Comparison of ENCODE assay signal across 10 cellular contexts in genomic region chr22:38924197-38924952, GRCh38. TPM values are rescaled to one million over a fixed set of nuclear protein-coding genes. Genes with fewer than 3 reads are reported as not detected.
DNase-seq lines count a peak whose midpoint lies in the region; ATAC-seq, FAIRE-seq and TF ChIP-seq lines count a peak whose summit lies in the region.
"Had no signal": no experiment of that assay in that cellular context is flagged by ENCODE, and none has a peak within 500 bp of the region (broad histone marks: within the 10 kb centered on the region; RNA-seq: fewer than 3 reads in every experiment).

No MANE protein-coding gene starts in this region.

- H3K27me3 ChIP-seq in MM.1S (replicated peaks; ENCODE audit: insufficient read depth, low read length), result peaks cover 8% of the 10 kb centered on the region; the same call in 1 of the 2 replicates

- no peak overlapping the region for H2AFZ ChIP-seq in MM.1S (ENCODE audit: low read length)

- H3K9me3 ChIP-seq in MM.1S (replicated peaks; ENCODE audit: insufficient read depth, low read length), result no peaks in the 10 kb centered on the region

- peak overlapping the region; percentile 79 to 98 (median 97) for H3K27ac Mint-ChIP-seq in brain
- H3K27ac Mint-ChIP-seq: activated naive CD8-positive, alpha-beta T cell had no signal

- peaks cover 2% of the 10 kb centered on the region; the same call in 1 of the 2 replicates for H3F3A ChIP-seq in MM.1S (ENCODE audit: insufficient read depth, low read length)

- peaks cover 0 to 1% (median 0%) of the 10 kb centered on the region in 5 experiments for H3K9me3 Mint-ChIP-seq in brain

- H3K27me3 Mint-ChIP-seq in brain, result peaks cover 6% of the 10 kb centered on the region

- H3K79me2 ChIP-seq in MM.1S (ENCODE audit: low read length), result no peaks in the 10 kb centered on the region

- H3K4me3 ChIP-seq in MM.1S (ENCODE audit: low read length), result no peak overlapping the region
- H3K4me3 ChIP-seq: GM12878 had no signal

- no peaks in the 10 kb centered on the region for H3K36me3 ChIP-seq in MM.1S (replicated peaks; ENCODE audit: insufficient read depth, low read length)

- H3K4me3 Mint-ChIP-seq in brain, result peak overlapping the region; percentile 61 to 83 (median 74)
- H3K4me3 Mint-ChIP-seq: activated naive CD8-positive, alpha-beta T cell had no signal

- H4K20me1 ChIP-seq in MM.1S (ENCODE audit: insufficient read depth, low read length), result no peaks in the 10 kb centered on the region

- no peak overlapping the region for H3K9ac ChIP-seq in MM.1S (ENCODE audit: low read length)

- H3K36me3 Mint-ChIP-seq in brain, result no peaks in the 10 kb centered on the region

- H3K27ac ChIP-seq in MM.1S (ENCODE audit: low read length), result no peak overlapping the region

- H3K9me2 ChIP-seq in MM.1S (replicated peaks; ENCODE audit: insufficient read depth, low read length), result no peaks in the 10 kb centered on the region

- TF ChIP-seq CTCF in brain (conservative IDR thresholded peaks at IDR 0.05) (no peak), MM.1S (IDR thresholded peaks at IDR 0.05; ENCODE audit: low read length) (no peak)

- H3K4me1 ChIP-seq in MM.1S (ENCODE audit: low read length), result no peaks in the 10 kb centered on the region

- peaks cover 47% of the 10 kb centered on the region for H3K4me1 Mint-ChIP-seq in brain

- no peak for ATAC-seq in HG03520 (IDR thresholded peaks at IDR 0.05; ENCODE audit: unreplicated experiment)
- ATAC-seq in HG03025 (IDR thresholded peaks at IDR 0.05; ENCODE audit: low FRiP score, unreplicated experiment), result no peak
- ATAC-seq: GM12878 had no signal

- H3K4me2 ChIP-seq in MM.1S (ENCODE audit: low read depth, low read length), result no peak overlapping the region

- FAIRE-seq in islet of Langerhans (lab: Jason Lieb, UNC), result peak; percentile 99
- FAIRE-seq: GM12878 had no signal

- peak; percentile 96 for DNase-seq in COR-L47 (lab: John Stamatoyannopoulos, UW)
- DNase-seq in NCI-H2029 (lab: John Stamatoyannopoulos, UW), result peak; percentile 97
- peak; percentile 66 for DNase-seq in superior temporal gyrus (ENCODE audit: extremely low spot score)
- DNase-seq in MM.1S, result no peak

RNA-seq across cellular contexts. Expression of gene APOBEC3A, which starts 33.0 kb away (rescaled TPM):
- polyA plus RNA-seq in brain (ENCODE audit: insufficient read depth, low read depth, low replicate concordance), result not detected

RNA-seq across cellular contexts. Expression of gene CBX6, which starts 52.4 kb away (rescaled TPM):
- polyA plus RNA-seq in brain (ENCODE audit: insufficient read depth, low read depth, low replicate concordance), result 64.4 TPM

RNA-seq across cellular contexts. Expression of gene APOBEC3B, which starts 57.8 kb away (rescaled TPM):
- 49.9 TPM for polyA plus RNA-seq in brain (ENCODE audit: insufficient read depth, low read depth, low replicate concordance)
